Comparison of ENCODE assay signal across 1 cellular context in genomic region chr17:28726912-28727726, GRCh38.
TF ChIP-seq lines count a peak whose summit lies in the region.

No MANE protein-coding gene starts in this region.

TF ChIP-seq in endothelial cell of umbilical vein, 7 proteins besides CTCF, POLR2A, EP300 and RAD21:
- TF ChIP-seq POLR2AphosphoS5 (IDR thresholded peaks at IDR 0.05; ENCODE audit: insufficient read depth, low read depth, low read length): peak; percentile 32
- no peak for TF ChIP-seq EZH2 (IDR thresholded peaks at IDR 0.05; ENCODE audit: borderline replicate concordance, low read depth, low read length, severe bottlenecking)
TF ChIP-seq in endothelial cell of umbilical vein: peak in this region for 1.
